14 cellular contexts compared by ENCODE assay signal in the genomic region with DNA sequence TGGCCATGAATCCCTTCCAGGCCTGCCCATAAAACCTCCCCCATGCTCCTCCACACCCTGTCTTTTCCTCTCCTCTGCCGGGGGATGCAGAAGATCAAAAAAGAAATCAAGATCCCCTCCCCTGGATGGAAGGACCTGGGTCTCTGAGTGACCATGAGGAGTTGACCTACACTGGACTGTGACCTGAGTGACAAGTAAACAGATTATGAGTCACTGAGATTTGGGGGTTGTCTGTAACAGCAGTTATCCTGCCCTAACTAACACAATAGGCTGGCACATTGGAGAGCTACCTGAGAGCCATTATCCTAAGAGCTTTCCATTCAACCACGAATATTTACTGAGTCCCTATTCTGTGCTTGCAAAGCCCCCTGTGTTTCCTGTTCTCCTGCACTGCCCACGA. TPM values are rescaled to one million over a fixed set of nuclear protein-coding genes. Genes with fewer than 3 reads are reported as not detected.
DNase-seq lines count a peak whose midpoint lies in the region; ATAC-seq, FAIRE-seq and TF ChIP-seq lines count a peak whose summit lies in the region.
"Had no signal": no experiment of that assay in that cellular context is flagged by ENCODE, and none has a peak within 500 bp of the region (broad histone marks: within the 10 kb centered on the region; RNA-seq: fewer than 3 reads in every experiment).

No MANE protein-coding gene starts in this region.

- H3K4me3 ChIP-seq in A549 (no peak overlapping the region), GM23338 (no peak overlapping the region), keratinocyte (ENCODE audit: control insufficient read depth in 2 of 3, extremely low read depth in 1 of 3, insufficient read depth in 2 of 3, low read depth in 1 of 3, low read length in 3 of 3) (no peak overlapping the region)
- H3K4me3 ChIP-seq: Peyer's patch had no signal

- H3K9me2 ChIP-seq in GM23338 (ENCODE audit: insufficient read depth), result no peaks in the 10 kb centered on the region

- H3K27ac Mint-ChIP-seq in GM23338, result peak overlapping the region; percentile 51

- no peaks in the 10 kb centered on the region for H3K9me3 Mint-ChIP-seq in GM23338

- TF ChIP-seq RAD21 in A549 (conservative IDR thresholded peaks at IDR 0.05 in 1 of 2, IDR thresholded peaks at IDR 0.05 in 1 of 2), result no peak

- no peaks in the 10 kb centered on the region for H4K20me1 ChIP-seq in GM23338 (replicated peaks; ENCODE audit: insufficient read depth)
- H4K20me1 ChIP-seq in keratinocyte (ENCODE audit: control insufficient read depth, extremely low read depth, insufficient read depth, low read length), result no peaks in the 10 kb centered on the region

- peaks cover 9% of the 10 kb centered on the region for H3K4me1 ChIP-seq in A549
- peaks cover 8% of the 10 kb centered on the region for H3K4me1 ChIP-seq in GM23338 (ENCODE audit: insufficient read depth)
- peaks cover 5% of the 10 kb centered on the region for H3K4me1 ChIP-seq in keratinocyte (ENCODE audit: control insufficient read depth, extremely low read depth, insufficient read depth, low read length)
- H3K4me1 ChIP-seq: Peyer's patch had no signal

- H3K36me3 Mint-ChIP-seq in GM23338 (ENCODE audit: low read depth), result no peaks in the 10 kb centered on the region

- no peaks in the 10 kb centered on the region for H3F3A ChIP-seq in GM23338 (replicated peaks; ENCODE audit: low read depth)

- H3K27me3 ChIP-seq in GM23338 (ENCODE audit: insufficient read depth), result no peaks in the 10 kb centered on the region
- no peaks in the 10 kb centered on the region for H3K27me3 ChIP-seq in keratinocyte (ENCODE audit: control insufficient read depth, extremely low read depth, insufficient read depth, low read length)
- H3K27me3 ChIP-seq: Peyer's patch had no signal

- no peak overlapping the region for H3K9ac ChIP-seq in keratinocyte (ENCODE audit: control insufficient read depth, extremely low read depth, insufficient read depth, low read length)

- no peak overlapping the region; the same call in 2 of the 3 replicates for H3K4me3 Mint-ChIP-seq in GM23338

- H3K36me3 ChIP-seq in GM23338 (ENCODE audit: insufficient read depth) (no peaks in the 10 kb centered on the region), keratinocyte (ENCODE audit: control insufficient read depth in 2 of 2, extremely low read depth in 1 of 2, insufficient read depth in 2 of 2, low read length in 2 of 2) (no peaks in the 10 kb centered on the region)
- H3K36me3 ChIP-seq: Peyer's patch had no signal

- H3K9me3 ChIP-seq in A549, result no peaks in the 10 kb centered on the region
- no peaks in the 10 kb centered on the region for H3K9me3 ChIP-seq in keratinocyte (ENCODE audit: control insufficient read depth, low read depth, low read length)
- H3K9me3 ChIP-seq: Peyer's patch had no signal

- H3K4me2 ChIP-seq in A549 (0 out of 3 replicates have a peak overlapping the region, but pooled peaks have one; percentile 32), GM23338 (no peak overlapping the region), keratinocyte (ENCODE audit: control insufficient read depth, extremely low read depth, insufficient read depth, low read depth, low read length) (no peak overlapping the region)

- FAIRE-seq in A549 (lab: Jason Lieb, UNC), result no peak
- FAIRE-seq in keratinocyte (lab: Jason Lieb, UNC), result peak; percentile 53

- POLR2A ChIA-PET in A549 (lab: Yijun Ruan, JAX), result no interaction called here

- H3K27ac ChIP-seq in A549 (no peak overlapping the region), GM23338 (ENCODE audit: low read depth) (no peak overlapping the region), keratinocyte (ENCODE audit: control insufficient read depth, insufficient read depth, low read length) (no peak overlapping the region)
- H3K27ac ChIP-seq: HL-60, Peyer's patch had no signal

- H3K4me1 Mint-ChIP-seq in GM23338, result peaks cover 17% of the 10 kb centered on the region

- CTCF ChIA-PET in A549 (lab: Yijun Ruan, JAX), result interaction anchor here (1.3 to 1.7 kb wide), 3 partner anchors 10 to 102 kb away, joined by 3 to 9 read pairs (median 6); no protein-coding TSS in a partner anchor

- TF ChIP-seq EP300 in A549 (IDR thresholded peaks at IDR 0.05), result no peak

- 47% methylated on average over 3 of the region's 3 CpGs for WGBS in A549 (ENCODE audit: missing lambda C conversion rate)

- H3K9me1 ChIP-seq in keratinocyte (ENCODE audit: control insufficient read depth, extremely low read depth, insufficient read depth, low read length), result no peaks in the 10 kb centered on the region

- TF ChIP-seq CTCF in A549 (IDR thresholded peaks at IDR 0.05) (no peak), GM23338 (conservative IDR thresholded peaks at IDR 0.05; ENCODE audit: low read depth in 2 of 2) (no peak), keratinocyte (optimal IDR thresholded peaks at IDR 0.05 in 1 of 3, IDR thresholded peaks at IDR 0.05 in 1 of 3, conservative IDR thresholded peaks at IDR 0.05 in 1 of 3; ENCODE audit: extremely low read depth in 1 of 3, insufficient read depth in 2 of 3, low read length in 3 of 3) (no peak)

- TF ChIP-seq POLR2A in A549 (IDR thresholded peaks at IDR 0.05; ENCODE audit: low read length), result no peak

- H2AFZ ChIP-seq in GM23338, result peak overlapping the region; percentile 72; the same call in 1 of the 2 replicates
- H2AFZ ChIP-seq in keratinocyte (ENCODE audit: control insufficient read depth, low read length), result no peak overlapping the region

- peaks cover 5% of the 10 kb centered on the region for H3K27me3 Mint-ChIP-seq in GM23338 (ENCODE audit: insufficient read depth, low read depth, poor library complexity)

- H3K79me2 ChIP-seq in GM23338 (replicated peaks; ENCODE audit: insufficient read depth), result no peaks in the 10 kb centered on the region
- H3K79me2 ChIP-seq in keratinocyte (ENCODE audit: control insufficient read depth, insufficient read depth, low read length), result no peaks in the 10 kb centered on the region

- dilution Hi-C loops in keratinocyte (cut with MboI; ENCODE audit: extremely low pct_ligation_motif_present, low sequenced_read_pairs), result no loop called here

- DNase-seq in A549 (ENCODE audit: low read depth in 1 of 2, low spot score in 1 of 2) (no peak), GM23338 (ENCODE audit: low spot score) (no peak), NCI-H748 (lab: John Stamatoyannopoulos, UW; ENCODE audit: unreplicated experiment) (peak; percentile 84), keratinocyte (ENCODE audit: low read depth, low spot score) (no peak), KG1 (lab: John Stamatoyannopoulos, UW) (no peak), middle frontal gyrus (ENCODE audit: extremely low spot score, low spot score) (no peak)
- DNase-seq in activated naive CD4-positive, alpha-beta T cell treated with anti-CD3 and anti-CD28 coated beads, Interleukin-2, amount 50 U/mL, for 16 hours, result no peak
- DNase-seq in activated effector memory CD4-positive, alpha-beta T cell treated with Interleukin-2 at 50 U/mL for 16 hours, result no peak
- DNase-seq: COR-L47, DMS53, NCI-H2171, Peyer's patch had no signal

- ATAC-seq in A549 (no peak; a peak in 1 of 6 replicates), GM23338 (peak; percentile 49; the same call in 2 of the 3 replicates)
- ATAC-seq: Right ventricle myocardium inferior had no signal

TF ChIP-seq in A549, 52 proteins besides CTCF, POLR2A, EP300 and RAD21 (continues in another document):
- no peak for TF ChIP-seq SMC3 (IDR thresholded peaks at IDR 0.05)
- TF ChIP-seq, protein P1, sequence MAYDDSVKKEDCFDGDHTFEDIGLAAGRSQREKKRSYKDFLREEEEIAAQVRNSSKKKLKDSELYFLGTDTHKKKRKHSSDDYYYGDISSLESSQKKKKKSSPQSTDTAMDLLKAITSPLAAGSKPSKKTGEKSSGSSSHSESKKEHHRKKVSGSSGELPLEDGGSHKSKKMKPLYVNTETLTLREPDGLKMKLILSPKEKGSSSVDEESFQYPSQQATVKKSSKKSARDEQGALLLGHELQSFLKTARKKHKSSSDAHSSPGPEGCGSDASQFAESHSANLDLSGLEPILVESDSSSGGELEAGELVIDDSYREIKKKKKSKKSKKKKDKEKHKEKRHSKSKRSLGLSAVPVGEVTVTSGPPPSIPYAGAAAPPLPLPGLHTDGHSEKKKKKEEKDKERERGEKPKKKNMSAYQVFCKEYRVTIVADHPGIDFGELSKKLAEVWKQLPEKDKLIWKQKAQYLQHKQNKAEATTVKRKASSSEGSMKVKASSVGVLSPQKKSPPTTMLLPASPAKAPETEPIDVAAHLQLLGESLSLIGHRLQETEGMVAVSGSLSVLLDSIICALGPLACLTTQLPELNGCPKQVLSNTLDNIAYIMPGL (CRISPR knock-in tag; IDR thresholded peaks at IDR 0.05; ENCODE audit: borderline replicate concordance), result no peak

TF ChIP-seq in GM23338, 12 proteins besides CTCF, POLR2A, EP300 and RAD21 (continues in another document):
- no peak for TF ChIP-seq EZH2phosphoT487 (IDR thresholded peaks at IDR 0.05; ENCODE audit: unreplicated experiment)
- TF ChIP-seq CREB1 (CRISPR knock-in tag; IDR thresholded peaks at IDR 0.05; ENCODE audit: low read depth), result no peak
- no peak for TF ChIP-seq STAT1 (IDR thresholded peaks at IDR 0.05; ENCODE audit: unreplicated experiment)
- TF ChIP-seq ZNF331 (CRISPR knock-in tag; IDR thresholded peaks at IDR 0.05; ENCODE audit: low read depth), result no peak
- TF ChIP-seq POLR2AphosphoS5 (IDR thresholded peaks at IDR 0.05; ENCODE audit: low read depth), result no peak

RNA-seq across cellular contexts. Expression of a gene that starts 28.4 kb away (rescaled TPM):
- polyA plus RNA-seq in A549 (2011; rRNA removed) (12.8 and 18.3 TPM in 2 replicates), A549 (2017; fragmentation: RNase III; extraction: RNeasy Plus Mini Kit Qiagen cat#74134 plus additional on column Dnase treatment) (21.2 to 22.0 TPM (median 21.6 TPM) in 3 replicates), GM23338 (2016; fragmentation: Nextera tagmentation; extraction: Ambion mirVana) (1.2 and 1.5 TPM in 2 replicates), keratinocyte (19.9 to 50.7 TPM (median 23.7 TPM) in 3 replicates)
- polyA plus RNA-seq in A549 (2012; cell fraction: cytosol; rRNA removed), result 28.5 and 34.4 TPM in 2 replicates
- 31.9 and 32.8 TPM in 2 replicates for polyA plus RNA-seq in A549 (2012; cell fraction: nucleus; rRNA removed)
- 11.8 and 14.1 TPM in 2 replicates for polyA minus RNA-seq in A549 (2011; rRNA and poly(A)+ RNA removed)
- 2.9 and 4.2 TPM in 2 replicates for total RNA-seq in GM23338 (2014; rRNA removed; shearing (Covaris generic))
- 14.5 TPM for polyA plus RNA-seq in keratinocyte (2011; ENCODE audit: low read depth)
- polyA plus RNA-seq in keratinocyte (2011; cell fraction: cytosol; rRNA removed), result 27.2 and 34.1 TPM in 2 replicates
- polyA plus RNA-seq in keratinocyte (2011; cell fraction: nucleus; rRNA removed), result 64.2 and 79.1 TPM in 2 replicates
- polyA plus RNA-seq in keratinocyte (2012; ENCODE audit: low replicate concordance), result 37.4 and 48.9 TPM in 2 replicates
- polyA minus RNA-seq in keratinocyte, result 23.1 to 84.4 TPM (median 23.5 TPM) in 3 replicates
- 21.5 TPM for polyA minus RNA-seq in keratinocyte (2011; cell fraction: cytosol; rRNA and poly(A)+ RNA removed)
- polyA minus RNA-seq in keratinocyte (2011; cell fraction: nucleus; rRNA and poly(A)+ RNA removed), result 35.0 and 48.7 TPM in 2 replicates
